In the genomic region with DNA sequence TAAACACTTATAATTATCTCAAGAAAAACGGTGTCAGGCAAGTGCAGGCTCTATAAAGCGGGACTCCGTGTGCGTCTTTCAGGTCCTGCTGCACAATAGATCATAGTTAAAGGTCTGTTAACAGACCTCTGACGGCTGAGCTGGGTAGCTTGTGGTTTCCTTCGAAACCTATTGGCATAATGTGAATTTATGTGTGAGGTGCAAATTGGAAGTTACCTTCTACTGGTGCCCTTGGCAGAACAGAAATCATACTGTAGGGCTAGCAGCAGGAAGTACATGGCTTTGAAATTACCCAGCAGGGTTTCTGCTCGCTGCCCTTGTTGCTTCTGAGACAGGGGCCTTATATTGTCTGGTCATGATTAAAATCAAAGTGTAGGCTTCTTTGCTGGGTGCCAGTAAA, we compare ENCODE assay signal across 17 cellular contexts.
"Had no signal": no experiment of that assay in that cellular context is flagged by ENCODE, and none has a peak within 500 bp of the region (broad histone marks: within the 10 kb centered on the region; RNA-seq: fewer than 3 reads in every experiment).

No MANE protein-coding gene starts in this region.

- H3K27me3 ChIP-seq: cardiac muscle cell, hepatocyte, ovary, spleen, testis had no signal

- H3K27ac ChIP-seq: cardiac muscle cell, hepatocyte, lower lobe of right lung, ovary, psoas muscle, spleen, testis had no signal

- H3K4me1 ChIP-seq: lower lobe of right lung, psoas muscle, spleen, testis had no signal

- H3K9me3 ChIP-seq: lower lobe of right lung, ovary, psoas muscle, testis had no signal

- DNase-seq: activated CD4-positive, alpha-beta memory T cell treated with anti-CD3 and anti-CD28 coated beads for 36 hours; activated CD4-positive, alpha-beta T cell treated with anti-CD3 and anti-CD28 coated beads for 4 hours; activated gamma-delta T cell treated with Interleukin-2 at 50 U/mL for 16 hours; activated T-cell treated with anti-CD3 and anti-CD28 coated beads for 4 hours; dermis blood vessel endothelial cell; effector memory CD4-positive, alpha-beta T cell; lower lobe of right lung; natural killer cell; ovary; psoas muscle; spleen; stimulated activated CD4-positive, alpha-beta T cell treated with anti-CD3 and anti-CD28 coated beads, Interleukin-4, amount 100 ng/mL, for 4 hours; testis had no signal

- H3K36me3 ChIP-seq: cardiac muscle cell, lower lobe of right lung, ovary, spleen had no signal

- H3K4me3 ChIP-seq: cardiac muscle cell, hepatocyte, lower lobe of right lung, ovary, psoas muscle, spleen, testis had no signal

- ATAC-seq: lower lobe of right lung; natural killer cell; psoas muscle; sciatic nerve; stimulated activated memory B cell treated with anti-CD40 and anti-IgM and Interleukin-4, amounts not matched to agents 10 μg/mL and 1 μg/mL and 100 μg/mL, for 72 hours had no signal
